ENCODE assay signal across 28 cellular contexts in the genomic region with DNA sequence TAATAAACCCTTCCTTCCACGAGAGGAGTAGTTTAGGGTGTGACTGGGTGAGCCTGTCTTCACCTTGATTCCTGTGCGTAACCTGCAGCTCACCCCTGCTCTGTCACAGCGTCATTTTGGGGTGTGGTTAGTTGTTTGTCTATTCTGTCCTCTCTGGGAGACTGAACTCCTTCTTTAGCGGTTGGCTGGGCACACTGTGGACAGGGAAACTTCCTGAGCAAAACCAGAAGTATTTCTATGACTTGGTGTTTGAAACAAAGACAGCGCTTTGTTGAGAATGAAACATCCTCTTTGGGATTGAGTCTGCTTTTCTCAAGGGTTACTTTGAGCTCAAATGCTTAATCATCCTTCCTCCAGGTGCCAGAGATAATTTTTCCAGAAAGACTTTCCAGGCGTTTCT.
DNase-seq lines count a peak whose midpoint lies in the region; ATAC-seq and TF ChIP-seq lines count a peak whose summit lies in the region.
"Had no signal": no experiment of that assay in that cellular context is flagged by ENCODE, and none has a peak within 500 bp of the region (broad histone marks: within the 10 kb centered on the region; RNA-seq: fewer than 3 reads in every experiment).

No MANE protein-coding gene starts in this region.

- H3K9me3 ChIP-seq in GM23248 (ENCODE audit: low read depth): no peaks in the 10 kb centered on the region
- H3K9me3 ChIP-seq: Caco-2, prostate gland, SJCRH30, testis had no signal

- WGBS in GM23248 (ENCODE audit: low coverage in 1 of 2, low lambda C conversion rate in 2 of 2, missing lambda C conversion rate in 2 of 2), 2 experiments: 51 to 54% methylated on average over 6 of the region's 6 CpGs

- no peak overlapping the region for H3K4me2 ChIP-seq in GM23248 (ENCODE audit: unreplicated experiment)

- no peak overlapping the region for H2AFZ ChIP-seq in GM23248

- H3K4me3 ChIP-seq in GM23248: no peak overlapping the region
- H3K4me3 ChIP-seq: prostate gland, SJCRH30, testis had no signal

- no peaks in the 10 kb centered on the region for H3K36me3 ChIP-seq in GM23248 (ENCODE audit: low read depth)
- H3K36me3 ChIP-seq: prostate gland, SJCRH30 had no signal

- no peak for TF ChIP-seq CTCF in type B pancreatic cell (conservative IDR thresholded peaks at IDR 0.05)

- H3K9ac ChIP-seq in GM23248: no peak overlapping the region

- no peaks in the 10 kb centered on the region for H3K36me3 Mint-ChIP-seq in type B pancreatic cell
- H3K36me3 Mint-ChIP-seq: activated naive CD8-positive, alpha-beta T cell; IgD-negative memory B cell; mesothelial cell of epicardium; naive B cell; stimulated activated effector memory CD8-positive, alpha-beta T cell treated with anti-CD3 and anti-CD28 coated beads, Interleukin-12 subunit alpha, Interleukin-12 subunit beta, amount 100 ng/mL, for 72 hours; T-cell had no signal

- peaks cover 13% of the 10 kb centered on the region; the same call in 1 of the 2 replicates for H3F3A ChIP-seq in GM23248 (ENCODE audit: insufficient read depth)

- in situ Hi-C loops in GM23248 (cut with MboI): loop anchor here (25.0 kb wide), 1 partner anchor 244 kb away; no protein-coding TSS in a partner anchor

- peaks cover 29% of the 10 kb centered on the region for H3K27me3 ChIP-seq in GM23248 (replicated peaks; ENCODE audit: insufficient read depth)
- H3K27me3 ChIP-seq: SJCRH30, testis had no signal

- H3K9me2 ChIP-seq in GM23248 (ENCODE audit: insufficient read depth): no peaks in the 10 kb centered on the region

- DNase-seq in GM23248 (peak; percentile 33), SW480 (ENCODE audit: low spot score) (peak; percentile 58), foreskin melanocyte (peak; percentile 16), type B pancreatic cell (ENCODE audit: extremely low spot score, unreplicated experiment) (no peak), NCI-H2196 (lab: John Stamatoyannopoulos, UW; ENCODE audit: unreplicated experiment) (no peak)
- DNase-seq: activated CD4-positive, alpha-beta T cell treated with anti-CD3 and anti-CD28 coated beads, Interleukin-2, amount 10 ng/mL, durations not matched to agents 7 days and 5 days; activated effector memory CD4-positive, alpha-beta T cell treated with Interleukin-2 at 50 U/mL for 16 hours; activated T-cell treated with anti-CD3 and anti-CD28 coated beads, Interleukin-2, amount 50 U/mL, for 1 hour; C1 segment of cervical spinal cord; Caco-2; DMS79; GF-D8; head of caudate nucleus; naive B cell; NCI-H1092 treated with DMSO at 0.1 percent for 48 hours; NCI-H1694 treated with DMSO at 0.1 percent for 48 hours; NCI-H510A; nucleus accumbens; SJCRH30; T-cell; testis had no signal

- H3K27ac Mint-ChIP-seq in type B pancreatic cell: peak overlapping the region; percentile 85
- H3K27ac Mint-ChIP-seq: activated CD4-positive, alpha-beta T cell treated with anti-CD3 and anti-CD28 coated beads, Interleukin-2, amount 10 ng/mL, durations not matched to agents 7 days and 5 days; activated naive CD8-positive, alpha-beta T cell; mesothelial cell of epicardium; naive B cell; stimulated activated effector memory CD8-positive, alpha-beta T cell treated with anti-CD3 and anti-CD28 coated beads, Interleukin-12 subunit alpha, Interleukin-12 subunit beta, amount 100 ng/mL, for 72 hours; T-cell had no signal

- H3K4me3 Mint-ChIP-seq in type B pancreatic cell: peak overlapping the region; percentile 27
- H3K4me3 Mint-ChIP-seq: activated CD4-positive, alpha-beta T cell treated with anti-CD3 and anti-CD28 coated beads, Interleukin-2, amount 10 ng/mL, durations not matched to agents 7 days and 5 days; activated naive CD8-positive, alpha-beta T cell; IgD-negative memory B cell; mesothelial cell of epicardium; stimulated activated effector memory CD8-positive, alpha-beta T cell treated with anti-CD3 and anti-CD28 coated beads, Interleukin-12 subunit alpha, Interleukin-12 subunit beta, amount 100 ng/mL, for 72 hours; T-cell had no signal

- no peak for ATAC-seq in HG02938 (IDR thresholded peaks at IDR 0.05; ENCODE audit: unreplicated experiment)
- no peak for ATAC-seq in GM21737 (IDR thresholded peaks at IDR 0.05; ENCODE audit: unreplicated experiment)
- ATAC-seq: stimulated activated effector memory CD8-positive, alpha-beta T cell treated with anti-CD3 and anti-CD28 coated beads, Interleukin-12 subunit alpha, Interleukin-12 subunit beta, amount 100 ng/mL, for 72 hours; T-cell had no signal

- no peaks in the 10 kb centered on the region for H3K79me2 ChIP-seq in GM23248 (ENCODE audit: insufficient read depth)

- peaks cover 16% of the 10 kb centered on the region for H3K27me3 Mint-ChIP-seq in type B pancreatic cell
- H3K27me3 Mint-ChIP-seq: activated CD4-positive, alpha-beta T cell treated with anti-CD3 and anti-CD28 coated beads, Interleukin-2, amount 10 ng/mL, durations not matched to agents 7 days and 5 days had no signal

- peaks cover 17% of the 10 kb centered on the region for H3K4me1 Mint-ChIP-seq in type B pancreatic cell (ENCODE audit: unreplicated experiment)
- H3K4me1 Mint-ChIP-seq: stimulated activated effector memory CD8-positive, alpha-beta T cell treated with anti-CD3 and anti-CD28 coated beads, Interleukin-12 subunit alpha, Interleukin-12 subunit beta, amount 100 ng/mL, for 72 hours had no signal

- H4K20me1 ChIP-seq in GM23248 (ENCODE audit: insufficient read depth): no peaks in the 10 kb centered on the region

- no peaks in the 10 kb centered on the region for H3K9me3 Mint-ChIP-seq in type B pancreatic cell
- H3K9me3 Mint-ChIP-seq: activated CD4-positive, alpha-beta T cell treated with anti-CD3 and anti-CD28 coated beads, Interleukin-2, amount 10 ng/mL, durations not matched to agents 7 days and 5 days; IgD-negative memory B cell; mesothelial cell of epicardium; naive B cell; stimulated activated effector memory CD8-positive, alpha-beta T cell treated with anti-CD3 and anti-CD28 coated beads, Interleukin-12 subunit alpha, Interleukin-12 subunit beta, amount 100 ng/mL, for 72 hours; T-cell had no signal

- H3K27ac ChIP-seq in GM23248: no peak overlapping the region
- H3K27ac ChIP-seq: prostate gland, SJCRH30, testis had no signal

- H3K4me1 ChIP-seq in GM23248 (ENCODE audit: insufficient read depth): peaks cover 19% of the 10 kb centered on the region
- H3K4me1 ChIP-seq: Caco-2, prostate gland had no signal

Comparison
In these comparisons a context has a peak if more than half of its experiments do, and no peak if none do; other contexts are left out.
1. DNase-seq: peak in GM23248 (single experiment), SW480 (single experiment) and foreskin melanocyte (single experiment); none in type B pancreatic cell (single experiment) and NCI-H2196 (single experiment).